Comparison of ENCODE assay signal across 14 cellular contexts in the genomic region with DNA sequence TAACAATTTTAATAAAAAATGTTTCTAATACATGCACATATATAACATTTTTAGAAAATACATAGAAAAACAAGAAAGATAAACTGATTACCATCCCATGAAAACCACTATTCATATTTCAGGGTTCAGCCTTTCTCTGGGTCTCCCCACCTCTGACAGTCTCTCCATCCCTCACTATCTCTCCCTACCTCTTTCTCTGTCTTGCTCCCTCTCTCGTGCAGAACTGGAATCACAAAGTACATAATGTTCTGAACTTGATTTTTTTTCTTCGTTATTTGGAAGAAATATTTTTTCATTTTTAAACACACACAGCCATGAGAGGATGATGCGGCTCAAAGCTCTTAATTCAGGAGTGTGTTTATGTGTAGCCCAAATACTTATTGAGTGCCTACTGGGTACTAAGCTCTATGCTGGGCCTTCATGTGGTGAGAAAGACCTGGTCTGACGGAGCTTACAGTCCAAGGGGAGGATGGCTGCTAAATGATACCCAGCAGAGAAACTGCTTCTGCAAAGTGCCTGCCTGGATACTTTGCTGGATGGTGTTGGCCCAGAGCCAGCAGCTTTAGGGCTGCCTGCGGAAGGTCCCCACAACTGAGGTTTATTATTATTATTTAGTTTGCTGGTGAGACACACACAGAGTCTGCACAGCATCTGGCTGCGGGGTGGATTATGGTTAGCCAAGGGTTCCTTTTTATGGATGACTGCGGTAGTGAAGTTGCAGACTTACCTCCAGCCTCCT. TPM values are rescaled to one million over a fixed set of nuclear protein-coding genes. Genes with fewer than 3 reads are reported as not detected.
DNase-seq lines count a peak whose midpoint lies in the region; TF ChIP-seq lines count a peak whose summit lies in the region.
"Had no signal": no experiment of that assay in that cellular context is flagged by ENCODE, and none has a peak within 500 bp of the region (broad histone marks: within the 10 kb centered on the region; RNA-seq: fewer than 3 reads in every experiment).

No MANE protein-coding gene starts in this region.

- H3K36me3 Mint-ChIP-seq in HFFc6 (ENCODE audit: low read depth) = no peaks in the 10 kb centered on the region
- H3K36me3 Mint-ChIP-seq: mesothelial cell of epicardium had no signal

- no peak overlapping the region for H3K27ac Mint-ChIP-seq in HFFc6
- H3K27ac Mint-ChIP-seq: activated CD4-positive, alpha-beta T cell treated with anti-CD3 and anti-CD28 coated beads for 36 hours; activated T-cell treated with anti-CD3 and anti-CD28 coated beads, Interleukin-2, amount 50 U/mL, for 24 hours; mesothelial cell of epicardium had no signal

- DNase-seq in G401 (ENCODE audit: low spot score) (peak; percentile 34), HFFc6 (peak; percentile 6), iris pigment epithelial cell (ENCODE audit: low read depth) (peak; percentile 23), CD1c-positive myeloid dendritic cell (ENCODE audit: extremely low spot score) (no peak)
- DNase-seq in effector memory CD4-positive, alpha-beta T cell = no peak
- no peak for DNase-seq in activated T-cell treated with anti-CD3 and anti-CD28 coated beads, Interleukin-2, amount 50 U/mL, for 48 hours
- DNase-seq: activated CD4-positive, alpha-beta T cell treated with anti-CD3 and anti-CD28 coated beads for 36 hours; activated T-cell treated with anti-CD3 and anti-CD28 coated beads, Interleukin-2, amount 50 U/mL, for 24 hours; Calu3; cortex of kidney had no signal

- H3K36me3 ChIP-seq in effector memory CD4-positive, alpha-beta T cell (ENCODE audit: control insufficient read depth, insufficient read depth, low read length) = no peaks in the 10 kb centered on the region
- H3K36me3 ChIP-seq: suprapubic skin had no signal

- H3K27me3 Mint-ChIP-seq in HFFc6 (ENCODE audit: insufficient read depth) = peaks cover 36% of the 10 kb centered on the region
- H3K27me3 Mint-ChIP-seq: activated CD4-positive, alpha-beta T cell treated with anti-CD3 and anti-CD28 coated beads for 36 hours; activated T-cell treated with anti-CD3 and anti-CD28 coated beads, Interleukin-2, amount 50 U/mL, for 24 hours had no signal

- no peaks in the 10 kb centered on the region for H3K4me1 Mint-ChIP-seq in HFFc6 (ENCODE audit: low read depth)
- H3K4me1 Mint-ChIP-seq: mesothelial cell of epicardium had no signal

- no peak overlapping the region for H3K4me3 Mint-ChIP-seq in HFFc6
- H3K4me3 Mint-ChIP-seq: activated CD4-positive, alpha-beta T cell treated with anti-CD3 and anti-CD28 coated beads for 36 hours; activated T-cell treated with anti-CD3 and anti-CD28 coated beads, Interleukin-2, amount 50 U/mL, for 24 hours; mesothelial cell of epicardium had no signal

- in situ Hi-C loops in G401 (cut with HindIII; ENCODE audit: low sequenced_read_pairs) = no loop called here

- no peak overlapping the region for H3K27ac ChIP-seq in VCaP
- H3K27ac ChIP-seq in effector memory CD4-positive, alpha-beta T cell (ENCODE audit: insufficient read depth, low read length, poor library complexity, severe bottlenecking) = no peak overlapping the region
- H3K27ac ChIP-seq: parathyroid adenoma, suprapubic skin had no signal

- H3K4me1 ChIP-seq in effector memory CD4-positive, alpha-beta T cell (ENCODE audit: control insufficient read depth, insufficient read depth, low read length, poor library complexity, severe bottlenecking) = no peaks in the 10 kb centered on the region
- H3K4me1 ChIP-seq: parathyroid adenoma had no signal

- no peaks in the 10 kb centered on the region for H3K9me3 ChIP-seq in effector memory CD4-positive, alpha-beta T cell (ENCODE audit: control insufficient read depth, low read length)
- H3K9me3 ChIP-seq: suprapubic skin had no signal

- H3K9me3 Mint-ChIP-seq in HFFc6 = no peaks in the 10 kb centered on the region
- H3K9me3 Mint-ChIP-seq: activated T-cell treated with anti-CD3 and anti-CD28 coated beads, Interleukin-2, amount 50 U/mL, for 24 hours had no signal

- TF ChIP-seq CTCF in HFFc6 (IDR thresholded peaks at IDR 0.05) (peak; percentile 43), VCaP (conservative IDR thresholded peaks at IDR 0.05) (peak; percentile 58)

- no peaks in the 10 kb centered on the region for H3K27me3 ChIP-seq in effector memory CD4-positive, alpha-beta T cell (replicated peaks; ENCODE audit: control insufficient read depth, insufficient read depth, low read length, poor library complexity, severe bottlenecking)

- no peak overlapping the region for H3K4me3 ChIP-seq in effector memory CD4-positive, alpha-beta T cell (ENCODE audit: insufficient read depth, low read depth, low read length, poor library complexity, severe bottlenecking)
- H3K4me3 ChIP-seq: suprapubic skin had no signal

RNA-seq across cellular contexts. Expression of gene SC5D, which starts 42.6 kb away (rescaled TPM):
- total RNA-seq in G401 (2014; rRNA removed; shearing (Covaris generic)) = 11.0 and 19.4 TPM in 2 replicates
- total RNA-seq in HFFc6 (2021; fragmentation: NEBNext Ultra II Directional; extraction: Animal tissue kit (Norgen Biotek cat#: 25700)) = 10 to 100 TPM; 17.8 to 24.9 (median 22.8) TPM

Comparison
In these comparisons a context has a peak if more than half of its experiments do, and no peak if none do; other contexts are left out.
1. DNase-seq: peak in G401 (single experiment), HFFc6 (single experiment) and iris pigment epithelial cell (single experiment); none in CD1c-positive myeloid dendritic cell (single experiment), effector memory CD4-positive, alpha-beta T cell (0 of 3) and activated T-cell treated with anti-CD3 and anti-CD28 coated beads, Interleukin-2, amount 50 U/mL, for 48 hours (0 of 2).